In genomic region chr6:139044250-139044649, GRCh38 we compare ENCODE assay signal across 2 cellular contexts.
A peak's percentile ranks its signal among the peaks of the same experiment; 100 is the strongest.
TF ChIP-seq lines count a peak whose summit lies in the region.

No MANE protein-coding gene starts in this region.

TF ChIP-seq in WTC11, 78 proteins besides CTCF, POLR2A, EP300 and RAD21:
- TF ChIP-seq ZMAT4 (CRISPR knock-in tag; IDR thresholded peaks at IDR 0.05) (no peak), ZNF232 (CRISPR knock-in tag; IDR thresholded peaks at IDR 0.05) (no peak), SMAD3 (CRISPR knock-in tag; IDR thresholded peaks at IDR 0.05; ENCODE audit: borderline replicate concordance) (no peak), ELF4 (CRISPR knock-in tag; IDR thresholded peaks at IDR 0.05; ENCODE audit: low read depth) (no peak), SOX15 (CRISPR knock-in tag; IDR thresholded peaks at IDR 0.05) (no peak)

TF ChIP-seq in H1, 55 proteins besides CTCF, POLR2A, EP300 and RAD21:
- TF ChIP-seq JUND (IDR thresholded peaks at IDR 0.05; ENCODE audit: low read length), result 0 out of 2 replicates have a peak, but pooled peaks have one; percentile 14
- no peak for TF ChIP-seq SP4 (IDR thresholded peaks at IDR 0.05; ENCODE audit: low read length)
